ENCODE assay signal across 14 cellular contexts in genomic region chr3:37864904-37865303, GRCh38. TPM values are rescaled to one million over a fixed set of nuclear protein-coding genes. Genes with fewer than 3 reads are reported as not detected.
A peak's percentile ranks its signal among the peaks of the same experiment; 100 is the strongest.
DNase-seq lines count a peak whose midpoint lies in the region; ATAC-seq and TF ChIP-seq lines count a peak whose summit lies in the region.
"Had no signal": no experiment of that assay in that cellular context is flagged by ENCODE, and none has a peak within 500 bp of the region (broad histone marks: within the 10 kb centered on the region; RNA-seq: fewer than 3 reads in every experiment).

No MANE protein-coding gene starts in this region.

- peaks cover 37% of the 10 kb centered on the region for H4K20me1 ChIP-seq in SK-N-SH (ENCODE audit: insufficient read depth)
- H4K20me1 ChIP-seq in OCI-LY7 (ENCODE audit: insufficient read depth, low read length) = no peaks in the 10 kb centered on the region

- H3K4me1 ChIP-seq in SK-N-SH (ENCODE audit: control insufficient read depth in 1 of 2, insufficient read depth in 2 of 2, low read depth in 1 of 2, low read length in 1 of 2) (peaks cover 12 to 33% of the 10 kb centered on the region in 2 experiments), OCI-LY7 (ENCODE audit: insufficient read depth, low read length, poor library complexity, severe bottlenecking) (peaks cover 6% of the 10 kb centered on the region), lower lobe of right lung (peaks cover 16% of the 10 kb centered on the region)

- peaks cover 85% of the 10 kb centered on the region for H3K79me2 ChIP-seq in SK-N-SH (ENCODE audit: insufficient read depth)
- no peaks in the 10 kb centered on the region for H3K79me2 ChIP-seq in OCI-LY7 (ENCODE audit: insufficient read depth, low read depth, low read length)

- POLR2A ChIA-PET in SK-N-SH (lab: Yijun Ruan, JAX) (no interaction called here), OCI-LY7 (lab: Charles Lee) (no interaction called here)

- no peak overlapping the region for H3K4me2 ChIP-seq in SK-N-SH
- H3K4me2 ChIP-seq in OCI-LY7 (ENCODE audit: low read length) = no peak overlapping the region

- H3K9me3 ChIP-seq in SK-N-SH (0 out of 2 replicates have a peak, but pooled peaks cover 6% of the 10 kb centered on the region), OCI-LY7 (ENCODE audit: low read length) (no peaks in the 10 kb centered on the region), lower lobe of right lung (no peaks in the 10 kb centered on the region)

- 29% methylated on average over 1 of the region's 1 CpG for WGBS in SK-N-SH (ENCODE audit: low lambda C conversion rate)

- TF ChIP-seq EP300 in SK-N-SH (IDR thresholded peaks at IDR 0.05; ENCODE audit: borderline replicate concordance in 1 of 2, low read depth in 1 of 2, low read length in 1 of 2) = no peak

- H3K4me3 ChIP-seq in SK-N-SH (ENCODE audit: low read depth in 2 of 2, low read length in 1 of 2) = no peak overlapping the region
- no peak overlapping the region for H3K4me3 ChIP-seq in OCI-LY7 (ENCODE audit: low read depth, low read length, poor library complexity, severe bottlenecking)
- H3K4me3 ChIP-seq in lower lobe of right lung = no peak overlapping the region
- H3K4me3 ChIP-seq: GM23338 had no signal

- BruUV-seq in OCI-LY7 (replicated peaks; lab: Mats Ljungman, UMichigan) = no TSS peak

- CTCF ChIA-PET in SK-N-SH (lab: Yijun Ruan, JAX) = interaction anchor here (1.0 to 4.3 kb wide), 5 partner anchors 9 to 139 kb away, joined by 3 to 31 read pairs (median 7); no protein-coding TSS in a partner anchor
- CTCF ChIA-PET in OCI-LY7 (lab: Charles Lee; ENCODE audit: unreplicated experiment) = no interaction called here

- H3K9ac ChIP-seq in SK-N-SH = no peak overlapping the region

- peaks cover 12% of the 10 kb centered on the region for H3F3A ChIP-seq in SK-N-SH (replicated peaks; ENCODE audit: insufficient read depth)

- H3K9me2 ChIP-seq in SK-N-SH = no peaks in the 10 kb centered on the region
- no peaks in the 10 kb centered on the region for H3K9me2 ChIP-seq in OCI-LY7 (ENCODE audit: insufficient read depth, low read length)

- peak overlapping the region in 1 of 2 experiments; percentile 36; a peak in 1 of 4 replicates for H3K27ac ChIP-seq in SK-N-SH (ENCODE audit: low read depth in 2 of 2, low read length in 1 of 2)
- H3K27ac ChIP-seq in OCI-LY7 (ENCODE audit: low read depth, low read length, poor library complexity, severe bottlenecking) = no peak overlapping the region
- peak overlapping the region; percentile 14 for H3K27ac ChIP-seq in lower lobe of right lung

- peak; percentile 42 for TF ChIP-seq RAD21 in SK-N-SH (IDR thresholded peaks at IDR 0.05; ENCODE audit: low read length)

- DNase-seq in SK-N-SH (no peak), G401 (ENCODE audit: low spot score) (peak; percentile 55), OCI-LY7 (ENCODE audit: low spot score) (peak; percentile 44), lower lobe of right lung (no peak), DMS79 (lab: John Stamatoyannopoulos, UW) (no peak), NOMO-1 (lab: John Stamatoyannopoulos, UW; ENCODE audit: unreplicated experiment in 2 of 2) (no peak)
- DNase-seq: ACHN; activated gamma-delta T cell treated with Interleukin-2 at 50 U/mL for 16 hours; effector memory CD8-positive, alpha-beta T cell; NCI-H1417 treated with DMSO at 0.1 percent for 48 hours had no signal

- no peak for TF ChIP-seq CTCF in SK-N-SH (IDR thresholded peaks at IDR 0.05)
- peak; percentile 67 for TF ChIP-seq CTCF in OCI-LY7 (conservative IDR thresholded peaks at IDR 0.05; ENCODE audit: low read length)
- no peak for TF ChIP-seq CTCF in lower lobe of right lung (IDR thresholded peaks at IDR 0.05)

- no peak overlapping the region for H2AFZ ChIP-seq in SK-N-SH (ENCODE audit: low read depth)
- H2AFZ ChIP-seq in OCI-LY7 (ENCODE audit: low read length) = no peak overlapping the region
- H2AFZ ChIP-seq: GM23338 had no signal

- ATAC-seq in SK-N-SH treated with all-trans-retinoic acid at 6 μM for 48 hours = no peak
- no peak for ATAC-seq in lower lobe of right lung
- ATAC-seq in GM19467 (IDR thresholded peaks at IDR 0.05; ENCODE audit: unreplicated experiment) = no peak
- ATAC-seq: effector memory CD8-positive, alpha-beta T cell; GM23338; sciatic nerve had no signal

- in situ Hi-C loops in G401 (cut with HindIII; ENCODE audit: low sequenced_read_pairs) = no loop called here

- H3K27me3 ChIP-seq in SK-N-SH (ENCODE audit: insufficient read depth) = no peaks in the 10 kb centered on the region
- H3K27me3 ChIP-seq in lower lobe of right lung (ENCODE audit: low read depth) = no peaks in the 10 kb centered on the region

- H3K36me3 ChIP-seq in SK-N-SH (replicated peaks in 1 of 2; ENCODE audit: control insufficient read depth in 1 of 2, insufficient read depth in 2 of 2, low read length in 1 of 2) (peaks cover 5 to 9% of the 10 kb centered on the region in 2 experiments), OCI-LY7 (ENCODE audit: insufficient read depth, low read length) (no peaks in the 10 kb centered on the region), lower lobe of right lung (no peaks in the 10 kb centered on the region)

- intact Hi-C loops in OCI-LY7 (cut with micrococcal nuclease; ENCODE audit: unreplicated experiment) (no loop called here), lower lobe of right lung (cut with DNase I) (no loop called here)

TF ChIP-seq in SK-N-SH, 30 proteins besides CTCF, POLR2A, EP300 and RAD21:
- TF ChIP-seq NRF1 (IDR thresholded peaks at IDR 0.05; ENCODE audit: low read depth, low read length) (no peak), SIN3A (IDR thresholded peaks at IDR 0.05; ENCODE audit: borderline replicate concordance, low read depth, low read length) (0 out of 2 replicates have a peak, but pooled peaks have one; percentile 66), POLR2AphosphoS5 (IDR thresholded peaks at IDR 0.05; ENCODE audit: low read depth, low read length) (no peak), MAX (IDR thresholded peaks at IDR 0.05; ENCODE audit: low read depth) (peak; percentile 41; the same call in 1 of the 2 replicates), ELF1 (IDR thresholded peaks at IDR 0.05) (no peak), RCOR1 (IDR thresholded peaks at IDR 0.05; ENCODE audit: low read length) (peak; percentile 26; the same call in 1 of the 2 replicates), FOXM1 (IDR thresholded peaks at IDR 0.05; ENCODE audit: low read depth) (no peak), MXI1 (IDR thresholded peaks at IDR 0.05; ENCODE audit: low read depth, low read length) (peak; percentile 100)

TF ChIP-seq in SK-N-SH treated with all-trans-retinoic acid at 6 μM for 48 hours, 23 proteins besides CTCF, POLR2A, EP300 and RAD21:
- TF ChIP-seq TOX (CRISPR knock-in tag; IDR thresholded peaks at IDR 0.05; ENCODE audit: borderline replicate concordance) (no peak), CSRNP3 (CRISPR knock-in tag; IDR thresholded peaks at IDR 0.05) (no peak), ESRRG (CRISPR knock-in tag; IDR thresholded peaks at IDR 0.05) (no peak), ZNF70 (CRISPR knock-in tag; IDR thresholded peaks at IDR 0.05) (no peak), ZFP30 (CRISPR knock-in tag; IDR thresholded peaks at IDR 0.05) (no peak), ZNF565 (CRISPR knock-in tag; conservative IDR thresholded peaks at IDR 0.05; ENCODE audit: low read depth) (no peak), ZC3H10 (CRISPR knock-in tag; IDR thresholded peaks at IDR 0.05) (no peak), CSDC2 (CRISPR knock-in tag; IDR thresholded peaks at IDR 0.05) (no peak), ARNTL (CRISPR knock-in tag; IDR thresholded peaks at IDR 0.05; ENCODE audit: borderline replicate concordance, low read depth) (no peak), ISL1 (CRISPR knock-in tag; IDR thresholded peaks at IDR 0.05) (no peak), PPARA (CRISPR knock-in tag; IDR thresholded peaks at IDR 0.05; ENCODE audit: borderline replicate concordance) (no peak), BACH2 (CRISPR knock-in tag; IDR thresholded peaks at IDR 0.05; ENCODE audit: borderline replicate concordance) (no peak), OSR1 (CRISPR knock-in tag; IDR thresholded peaks at IDR 0.05) (no peak), ZNF8 (CRISPR knock-in tag; IDR thresholded peaks at IDR 0.05) (no peak), ZFP3 (CRISPR knock-in tag; IDR thresholded peaks at IDR 0.05) (no peak), POU6F1 (CRISPR knock-in tag; IDR thresholded peaks at IDR 0.05; ENCODE audit: borderline replicate concordance, low read depth) (no peak)

RNA-seq across cellular contexts. Expression of gene CTDSPL, which starts 3.2 kb away (rescaled TPM):
- polyA plus RNA-seq in SK-N-SH (2012; rRNA removed) = 22.1 and 26.8 TPM in 2 replicates
- polyA plus RNA-seq in SK-N-SH (2012; cell fraction: cytosol; rRNA removed) = 21.0 and 25.1 TPM in 2 replicates
- polyA plus RNA-seq in SK-N-SH (2012; cell fraction: nucleus; rRNA removed) = 24.4 and 33.8 TPM in 2 replicates
- total RNA-seq in G401 (2014; rRNA removed; shearing (Covaris generic)) = 47.4 and 77.9 TPM in 2 replicates
- 0.28 and 0.38 TPM in 2 replicates for total RNA-seq in OCI-LY7 (2014; rRNA removed; shearing (Covaris generic))
- not detected in 2 replicates for total RNA-seq in OCI-LY7 (2022)
- total RNA-seq in lower lobe of right lung = 60.3 TPM

Comparison
In these comparisons a context has a peak if more than half of its experiments do, and no peak if none do; other contexts are left out.
1. DNase-seq: peak in G401 (single experiment) and OCI-LY7 (single experiment); none in SK-N-SH (single experiment), lower lobe of right lung (single experiment), DMS79 (single experiment) and NOMO-1 (0 of 2).
2. RNA of gene CTDSPL, which starts 3.2 kb away (total RNA-seq): 47.4 to 77.9 TPM in G401 and 60.3 TPM in lower lobe of right lung (single experiment); 0.28 to 0.38 TPM in OCI-LY7; every median in the first group is over 10 times any median in the second.